In the genomic region with DNA sequence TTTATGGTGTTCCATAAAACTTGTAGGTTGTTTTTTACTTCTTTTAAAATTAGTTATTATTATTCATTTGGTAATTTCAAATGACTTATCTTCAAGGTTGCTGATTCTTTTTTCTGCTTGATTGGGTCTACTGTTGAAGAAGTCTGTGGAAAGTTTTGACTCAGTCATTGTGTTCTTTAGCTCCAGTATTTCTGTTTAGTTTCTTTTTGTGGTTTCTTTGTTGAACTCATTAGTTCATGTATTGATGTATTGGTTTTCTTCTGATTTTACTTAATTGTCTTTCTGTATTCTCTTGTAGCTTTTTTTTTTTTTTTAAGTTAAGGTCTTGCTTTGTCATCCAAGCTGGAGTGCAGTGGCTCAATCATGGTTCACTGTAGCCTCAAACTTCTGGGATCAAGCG, we compare ENCODE assay signal across 33 cellular contexts.
"Had no signal": no experiment of that assay in that cellular context is flagged by ENCODE, and none has a peak within 500 bp of the region (broad histone marks: within the 10 kb centered on the region; RNA-seq: fewer than 3 reads in every experiment).

No MANE protein-coding gene starts in this region.

- DNase-seq: activated B cell treated with CpG ODN at 0.5 μM for 24 hours; activated CD4-positive, alpha-beta T cell treated with anti-CD3 and anti-CD28 coated beads for 48 hours; activated CD4-positive, alpha-beta T cell treated with anti-CD3 and anti-CD28 coated beads, Interleukin-2, amount 50 U/mL, for 1 hour; activated CD4-positive, alpha-beta T cell treated with anti-CD3 and anti-CD28 coated beads, Interleukin-2, amount 50 U/mL, for 48 hours; activated CD8-positive, alpha-beta memory T cell treated with anti-CD3 and anti-CD28 coated beads, Interleukin-2, amount 10 ng/mL, durations not matched to agents 7 days and 5 days; activated CD8-positive, alpha-beta memory T cell treated with anti-CD3 and anti-CD28 coated beads, Interleukin-2, amount 50 U/mL, for 4 hours; activated CD8-positive, alpha-beta T cell treated with anti-CD3 and anti-CD28 coated beads for 36 hours; activated effector memory CD4-positive, alpha-beta T cell treated with Interleukin-2 at 50 U/mL for 16 hours; activated gamma-delta T cell treated with Interleukin-2 at 50 U/mL for 16 hours; activated naive CD4-positive, alpha-beta T cell treated with anti-CD3 and anti-CD28 coated beads, Interleukin-2, amount 50 U/mL, for 16 hours; activated naive CD4-positive, alpha-beta T cell treated with Interleukin-2 at 50 U/mL for 16 hours; activated T-cell treated with anti-CD3 and anti-CD28 coated beads, Interleukin-2, amount 50 U/mL, for 24 hours; amniotic stem cell; anterior cingulate cortex; body of pancreas; caudate nucleus; cortex of kidney; dermis blood vessel endothelial cell; effector CD4-positive, alpha-beta T cell; effector memory CD8-positive, alpha-beta T cell; erythroblast; foreskin keratinocyte; gastrocnemius medialis; glutamatergic neuron; heart left ventricle; T-helper 17 cell; T1000; WERI-Rb-1 had no signal

- H3K9me3 Mint-ChIP-seq: activated CD8-positive, alpha-beta T cell treated with anti-CD3 and anti-CD28 coated beads for 36 hours; activated T-cell treated with anti-CD3 and anti-CD28 coated beads, Interleukin-2, amount 50 U/mL, for 24 hours; activated T-helper 17 cell treated with anti-CD3 and anti-CD28 coated beads, Interleukin-2, amount 50 U/mL, for 72 hours had no signal

- H3K36me3 Mint-ChIP-seq: activated CD8-positive, alpha-beta memory T cell treated with anti-CD3 and anti-CD28 coated beads, Interleukin-2, amount 10 ng/mL, durations not matched to agents 7 days and 5 days; activated naive CD8-positive, alpha-beta T cell had no signal

- H3K27ac Mint-ChIP-seq: activated B cell treated with CpG ODN at 0.5 μM for 24 hours; activated CD8-positive, alpha-beta memory T cell treated with anti-CD3 and anti-CD28 coated beads, Interleukin-2, amount 10 ng/mL, durations not matched to agents 7 days and 5 days; activated CD8-positive, alpha-beta T cell treated with anti-CD3 and anti-CD28 coated beads for 36 hours; activated naive CD8-positive, alpha-beta T cell; activated T-cell treated with anti-CD3 and anti-CD28 coated beads, Interleukin-2, amount 50 U/mL, for 24 hours; activated T-helper 17 cell treated with anti-CD3 and anti-CD28 coated beads, Interleukin-2, amount 50 U/mL, for 72 hours; effector memory CD8-positive, alpha-beta T cell; T-helper 17 cell; T-helper 2 cell treated with Interferon-gamma antibody and Interleukin-4, amounts not matched to agents 5 μg/mL and 100 μg/mL, for 36 hours had no signal

- H3K4me3 Mint-ChIP-seq: activated B cell treated with CpG ODN at 0.5 μM for 24 hours; activated CD8-positive, alpha-beta memory T cell treated with anti-CD3 and anti-CD28 coated beads, Interleukin-2, amount 10 ng/mL, durations not matched to agents 7 days and 5 days; activated CD8-positive, alpha-beta T cell treated with anti-CD3 and anti-CD28 coated beads for 36 hours; activated naive CD8-positive, alpha-beta T cell; activated T-cell treated with anti-CD3 and anti-CD28 coated beads, Interleukin-2, amount 50 U/mL, for 24 hours; activated T-helper 17 cell treated with anti-CD3 and anti-CD28 coated beads, Interleukin-2, amount 50 U/mL, for 72 hours; effector memory CD8-positive, alpha-beta T cell; T-helper 17 cell; T-helper 2 cell treated with Interferon-gamma antibody and Interleukin-4, amounts not matched to agents 5 μg/mL and 100 μg/mL, for 36 hours had no signal

- H3K27me3 ChIP-seq: body of pancreas, esophagus muscularis mucosa, foreskin keratinocyte, gastrocnemius medialis, heart left ventricle had no signal

- H3K4me1 Mint-ChIP-seq: activated CD8-positive, alpha-beta memory T cell treated with anti-CD3 and anti-CD28 coated beads, Interleukin-2, amount 10 ng/mL, durations not matched to agents 7 days and 5 days; activated T-helper 17 cell treated with anti-CD3 and anti-CD28 coated beads, Interleukin-2, amount 50 U/mL, for 72 hours; T-helper 17 cell had no signal

- H3K9me3 ChIP-seq: body of pancreas, esophagus muscularis mucosa, gastrocnemius medialis had no signal

- ATAC-seq: activated CD4-positive, CD25-positive, alpha-beta regulatory T cell treated with anti-CD3 and anti-CD28 coated beads, Interleukin-2, amount 50 U/mL, for 24 hours; activated CD8-positive, alpha-beta memory T cell treated with anti-CD3 and anti-CD28 coated beads, Interleukin-2, amount 10 ng/mL, durations not matched to agents 7 days and 5 days; activated CD8-positive, alpha-beta T cell treated with anti-CD3 and anti-CD28 coated beads for 36 hours; activated T-helper 17 cell treated with anti-CD3 and anti-CD28 coated beads, Interleukin-2, amount 50 U/mL, for 72 hours; body of pancreas; effector memory CD8-positive, alpha-beta T cell; foreskin keratinocyte; gastrocnemius medialis; heart left ventricle; T-helper 17 cell had no signal

- H3K27ac ChIP-seq: body of pancreas, esophagus muscularis mucosa, foreskin keratinocyte, gastrocnemius medialis, heart left ventricle, WERI-Rb-1 had no signal

- H3K27me3 Mint-ChIP-seq: activated B cell treated with CpG ODN at 0.5 μM for 24 hours; activated CD8-positive, alpha-beta memory T cell treated with anti-CD3 and anti-CD28 coated beads, Interleukin-2, amount 10 ng/mL, durations not matched to agents 7 days and 5 days; activated CD8-positive, alpha-beta T cell treated with anti-CD3 and anti-CD28 coated beads for 36 hours; activated naive CD8-positive, alpha-beta T cell; activated T-cell treated with anti-CD3 and anti-CD28 coated beads, Interleukin-2, amount 50 U/mL, for 24 hours; activated T-helper 17 cell treated with anti-CD3 and anti-CD28 coated beads, Interleukin-2, amount 50 U/mL, for 72 hours; effector memory CD8-positive, alpha-beta T cell; T-helper 17 cell had no signal

- H3K36me3 ChIP-seq: esophagus muscularis mucosa, gastrocnemius medialis, heart left ventricle, WERI-Rb-1 had no signal

- H3K4me3 ChIP-seq: body of pancreas, esophagus muscularis mucosa, gastrocnemius medialis, heart left ventricle had no signal
